8 cellular contexts compared by ENCODE assay signal in the genomic region with DNA sequence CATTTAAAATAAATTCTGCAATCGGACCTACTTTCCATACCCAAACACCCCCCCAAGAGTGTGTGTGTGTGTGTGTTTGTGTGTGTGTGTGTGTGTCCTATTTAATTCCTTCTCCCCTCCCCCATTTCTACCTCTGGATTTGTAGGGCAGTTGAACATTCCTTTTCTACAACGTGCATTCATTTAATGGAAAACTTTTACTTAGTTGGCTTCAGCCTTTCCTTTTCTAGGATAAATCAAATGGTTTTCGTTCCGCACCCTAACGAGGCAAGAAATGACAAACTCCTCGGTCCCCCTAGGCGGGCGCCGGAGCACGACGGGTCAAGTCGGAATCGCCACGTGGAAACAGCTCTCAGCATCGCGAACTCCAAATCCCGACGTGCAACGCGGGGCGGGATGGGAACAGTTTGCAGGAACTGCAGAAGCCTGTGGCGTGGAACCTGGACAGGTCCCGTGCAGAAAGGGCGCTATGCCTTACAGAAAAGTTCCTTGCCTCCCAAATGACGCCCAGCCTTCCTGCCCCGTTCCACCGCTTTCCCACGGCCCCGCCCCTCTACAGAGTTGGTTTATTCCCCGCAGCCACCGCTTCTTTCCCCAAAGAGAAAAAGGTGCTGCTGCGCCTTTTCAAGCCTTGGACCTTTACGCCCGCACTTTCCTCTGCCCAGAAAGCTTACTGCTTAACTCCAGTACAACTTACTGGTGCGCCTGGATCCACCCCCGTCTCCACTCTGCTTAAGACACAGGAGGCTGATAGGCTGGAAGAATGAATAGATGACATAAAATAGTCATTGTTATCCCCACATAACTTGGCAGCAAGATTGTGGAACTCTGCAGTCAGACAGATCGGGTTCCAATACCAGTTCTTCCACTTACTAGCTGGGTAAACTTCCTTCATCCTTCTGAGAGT. TPM values are rescaled to one million over a fixed set of nuclear protein-coding genes. Genes with fewer than 3 reads are reported as not detected.
DNase-seq lines count a peak whose midpoint lies in the region; ATAC-seq and TF ChIP-seq lines count a peak whose summit lies in the region.

No MANE protein-coding gene starts in this region.

- ATAC-seq in GM19455 (IDR thresholded peaks at IDR 0.05; ENCODE audit: unreplicated experiment) = no peak

- peaks cover 10% of the 10 kb centered on the region for H3K36me3 Mint-ChIP-seq in HFFc6 (ENCODE audit: low read depth)

- peaks cover 40% of the 10 kb centered on the region for H3K4me1 Mint-ChIP-seq in HFFc6 (ENCODE audit: low read depth)

- no peaks in the 10 kb centered on the region for H3K27me3 Mint-ChIP-seq in HFFc6 (ENCODE audit: insufficient read depth)

- peak; percentile 45 for DNase-seq in DMS153 treated with DMSO at 0.1 percent for 48 hours (lab: John Stamatoyannopoulos, UW; ENCODE audit: unreplicated experiment)
- peak; percentile 81 for DNase-seq in HFFc6
- DNase-seq in NCI-H226 = peak; percentile 66
- DNase-seq in activated CD4-positive, CD25-positive, alpha-beta regulatory T cell treated with anti-CD3 and anti-CD28 coated beads, Interleukin-2, amount 50 U/mL, for 72 hours = peak; percentile 48
- DNase-seq in dermis blood vessel endothelial cell = peak; percentile 85
- DNase-seq in left kidney (ENCODE audit: low read depth, low spot score) = peak; percentile 93
- peak; percentile 50 to 56 for DNase-seq in stimulated activated CD4-positive, alpha-beta T cell treated with anti-CD3 and anti-CD28 coated beads, Interleukin-15, amount 100 ng/mL, for 48 hours (ENCODE audit: low read depth in 2 of 2)

- H3K9me3 Mint-ChIP-seq in HFFc6 = no peaks in the 10 kb centered on the region

- peak overlapping the region; percentile 96 for H3K27ac Mint-ChIP-seq in HFFc6

- H3K4me3 Mint-ChIP-seq in HFFc6 = peak overlapping the region; percentile 99

- TF ChIP-seq CTCF in HFFc6 (IDR thresholded peaks at IDR 0.05) = no peak

RNA-seq across cellular contexts. Expression of gene EIF2B5, which starts 1.1 kb away (rescaled TPM):
- 10 to 100 TPM; 27.5 to 33.1 (median 31.4) TPM for total RNA-seq in HFFc6 (2021; fragmentation: NEBNext Ultra II Directional; extraction: Animal tissue kit (Norgen Biotek cat#: 25700))
- 43.7 and 44.2 TPM in 2 replicates for total RNA-seq in dermis blood vessel endothelial cell

RNA-seq across cellular contexts. Expression of gene DVL3, which starts 21.1 kb away (rescaled TPM):
- 10 to 100 TPM; 59.2 to 73.5 (median 64.9) TPM for total RNA-seq in HFFc6 (2021; fragmentation: NEBNext Ultra II Directional; extraction: Animal tissue kit (Norgen Biotek cat#: 25700))
- total RNA-seq in dermis blood vessel endothelial cell = 33.5 and 36.9 TPM in 2 replicates

RNA-seq across cellular contexts. Expression of gene HTR3E, which starts 37.2 kb away (rescaled TPM):
- total RNA-seq in HFFc6 (2021; fragmentation: NEBNext Ultra II Directional; extraction: Animal tissue kit (Norgen Biotek cat#: 25700)) = not detected
- total RNA-seq in dermis blood vessel endothelial cell = not detected in 2 replicates

RNA-seq across cellular contexts. Expression of gene AP2M1, which starts 40.6 kb away (rescaled TPM):
- 100 to 1,000 TPM; 796 to 849 (median 832) TPM for total RNA-seq in HFFc6 (2021; fragmentation: NEBNext Ultra II Directional; extraction: Animal tissue kit (Norgen Biotek cat#: 25700))
- total RNA-seq in dermis blood vessel endothelial cell = 419 and 557 TPM in 2 replicates

RNA-seq across cellular contexts. Expression of gene ABCF3, which starts 51.9 kb away (rescaled TPM):
- 10 to 100 TPM; 53.3 to 70.9 (median 63.4) TPM for total RNA-seq in HFFc6 (2021; fragmentation: NEBNext Ultra II Directional; extraction: Animal tissue kit (Norgen Biotek cat#: 25700))
- total RNA-seq in dermis blood vessel endothelial cell = 44.5 and 58.4 TPM in 2 replicates
